ENCODE assay signal across 9 cellular contexts in genomic region chr19:7682175-7682855, GRCh38. TPM values are rescaled to one million over a fixed set of nuclear protein-coding genes. Genes with fewer than 3 reads are reported as not detected.
DNase-seq lines count a peak whose midpoint lies in the region; ATAC-seq, FAIRE-seq and TF ChIP-seq lines count a peak whose summit lies in the region.
"Had no signal": no experiment of that assay in that cellular context is flagged by ENCODE, and none has a peak within 500 bp of the region (broad histone marks: within the 10 kb centered on the region; RNA-seq: fewer than 3 reads in every experiment).

No MANE protein-coding gene starts in this region.

- 88 to 95% methylated on average over 74 of the region's 74 CpGs for WGBS in sigmoid colon, 2 donors

- H3K27me3 ChIP-seq in sigmoid colon, result peaks cover 0 to 25% (median 12%) of the 10 kb centered on the region in 3 donors

- peak; percentile 15; the same call in 1 of the 2 replicates for TF ChIP-seq POLR2A in GM12891 (IDR thresholded peaks at IDR 0.05; ENCODE audit: low read depth, low read length)
- no peak for TF ChIP-seq POLR2A in sigmoid colon (IDR thresholded peaks at IDR 0.05)

- no peak for FAIRE-seq in GM12891 (lab: Jason Lieb, UNC)

- peaks cover 35% of the 10 kb centered on the region for H3K4me1 Mint-ChIP-seq in T-helper 17 cell

- H3K27me3 Mint-ChIP-seq in T-helper 17 cell, result peaks cover 5% of the 10 kb centered on the region

- intact Hi-C loops in sigmoid colon (cut with DNase I), result loop anchor here (5.0 kb wide), 2 partner anchors 115 to 120 kb away; no protein-coding TSS in a partner anchor

- no peaks in the 10 kb centered on the region for H3K36me3 Mint-ChIP-seq in T-helper 17 cell (ENCODE audit: low read depth)

- no peak for TF ChIP-seq EP300 in sigmoid colon (IDR thresholded peaks at IDR 0.05)

- H3K27ac ChIP-seq in sigmoid colon, result peak overlapping the region; percentile 15 to 90 (median 86)

- H3K4me3 ChIP-seq in fibroblast of villous mesenchyme (ENCODE audit: low read depth, low read length), result peak overlapping the region; percentile 96
- peak overlapping the region in 3 of 4 donors; percentile 94 to 98 (median 98) for H3K4me3 ChIP-seq in sigmoid colon

- H3K36me3 ChIP-seq in sigmoid colon, result peaks cover 0 to 25% (median 19%) of the 10 kb centered on the region in 4 donors

- no peak for DNase-seq in GM12891 (ENCODE audit: insufficient read length, low spot score)
- no peak for DNase-seq in T-helper 17 cell
- no peak for DNase-seq in fibroblast of villous mesenchyme (ENCODE audit: low read depth)
- no peak for DNase-seq in sigmoid colon
- DNase-seq in Ammon's horn (ENCODE audit: low spot score), result no peak
- DNase-seq in stimulated activated CD4-positive, alpha-beta T cell treated with anti-CD3 and anti-CD28 coated beads, Interleukin-4, amount 100 ng/mL, for 24 hours, result no peak

- H3K9me3 ChIP-seq in T-helper 17 cell (ENCODE audit: control insufficient read depth, low read length, poor library complexity, severe bottlenecking) (no peaks in the 10 kb centered on the region), sigmoid colon (no peaks in the 10 kb centered on the region)

- peaks cover 0 to 22% (median 14%) of the 10 kb centered on the region in 4 donors for H3K4me1 ChIP-seq in sigmoid colon

- peak overlapping the region; percentile 85 for H3K27ac Mint-ChIP-seq in T-helper 17 cell

- peak overlapping the region; percentile 95 for H3K4me3 Mint-ChIP-seq in T-helper 17 cell

- ATAC-seq in T-helper 17 cell (no peak), HG03457 (IDR thresholded peaks at IDR 0.05; ENCODE audit: unreplicated experiment) (no peak), HG02642 (IDR thresholded peaks at IDR 0.05; ENCODE audit: poor library complexity, unreplicated experiment) (no peak)

- TF ChIP-seq CTCF in fibroblast of villous mesenchyme (IDR thresholded peaks at IDR 0.05; ENCODE audit: insufficient read depth, low read depth, low read length) (no peak), sigmoid colon (IDR thresholded peaks at IDR 0.05) (no peak)

TF ChIP-seq in GM12891, 5 proteins besides CTCF, POLR2A, EP300 and RAD21:
- TF ChIP-seq POU2F2 (IDR thresholded peaks at IDR 0.05; ENCODE audit: low read depth, low read length), result no peak

RNA-seq across cellular contexts. Expression of gene TRAPPC5, which starts 1.7 kb away (rescaled TPM):
- polyA plus RNA-seq in GM12891 (2012; ENCODE audit: low read depth, missing spikeins), result 179 TPM
- total RNA-seq in T-helper 17 cell (10 to 100 TPM; 55.5 to 69.8 TPM), fibroblast of villous mesenchyme (29.0 and 29.8 TPM in 2 replicates), sigmoid colon (10 to 100 TPM; 32.8 to 89.6 (median 50.5) TPM)
- 10 to 100 TPM; 55.3 to 75.5 (median 55.9) TPM for polyA plus RNA-seq in sigmoid colon

RNA-seq across cellular contexts. Expression of gene MCEMP1, which starts 5.4 kb away (rescaled TPM):
- 0.24 TPM for polyA plus RNA-seq in GM12891 (2012; ENCODE audit: low read depth, missing spikeins)
- total RNA-seq in T-helper 17 cell, result under 1 TPM; 0.52 to 0.68 TPM
- not detected in 2 replicates for total RNA-seq in fibroblast of villous mesenchyme
- under 1 TPM in 3 of 4 donors, not detected in 1; 0.36 to 0.49 (median 0.41) TPM for total RNA-seq in sigmoid colon
- 1 to 10 TPM in 2 of 3 donors, under 1 TPM in 1; 0.51 to 2.8 (median 1.8) TPM for polyA plus RNA-seq in sigmoid colon
- total RNA-seq: pulmonary artery endothelial cell had no signal

RNA-seq across cellular contexts. Expression of gene RETN, which starts 13.5 kb away (rescaled TPM):
- polyA plus RNA-seq in GM12891 (2012; ENCODE audit: low read depth, missing spikeins), result not detected
- total RNA-seq in T-helper 17 cell (not detected), fibroblast of villous mesenchyme (not detected in 2 replicates), sigmoid colon (not detected)
- polyA plus RNA-seq in sigmoid colon, result 10 to 100 TPM in 1 of 3 donors, 1 to 10 TPM in 2; 3.6 to 38.1 (median 8.6) TPM
- total RNA-seq: pulmonary artery endothelial cell had no signal

RNA-seq across cellular contexts. Expression of gene FCER2, which starts 19.6 kb away (rescaled TPM):
- 641 TPM for polyA plus RNA-seq in GM12891 (2012; ENCODE audit: low read depth, missing spikeins)
- 1 to 10 TPM in 1 of 2 donors, not detected in 1; 7.0 TPM for total RNA-seq in T-helper 17 cell
- total RNA-seq in fibroblast of villous mesenchyme, result not detected in 2 replicates
- 1 to 10 TPM in 1 of 4 donors, under 1 TPM in 3; 0.27 to 2.5 (median 0.61) TPM for total RNA-seq in sigmoid colon
- 10 to 100 TPM in 1 of 3 donors, under 1 TPM in 1, not detected in 1; 0.46 to 14.7 TPM for polyA plus RNA-seq in sigmoid colon
- total RNA-seq: pulmonary artery endothelial cell had no signal

RNA-seq across cellular contexts. Expression of gene STXBP2, which starts 45.4 kb away (rescaled TPM):
- polyA plus RNA-seq in GM12891 (2012; ENCODE audit: low read depth, missing spikeins), result 69.1 TPM
- 100 to 1,000 TPM; 256 to 274 TPM for total RNA-seq in T-helper 17 cell
- total RNA-seq in fibroblast of villous mesenchyme, result 4.2 and 9.9 TPM in 2 replicates
- total RNA-seq in sigmoid colon, result 1 to 10 TPM; 5.9 to 9.3 (median 7.6) TPM
- 100 to 1,000 TPM; 117 to 163 (median 132) TPM for polyA plus RNA-seq in sigmoid colon
